8 cellular contexts compared by ENCODE assay signal in the genomic region with DNA sequence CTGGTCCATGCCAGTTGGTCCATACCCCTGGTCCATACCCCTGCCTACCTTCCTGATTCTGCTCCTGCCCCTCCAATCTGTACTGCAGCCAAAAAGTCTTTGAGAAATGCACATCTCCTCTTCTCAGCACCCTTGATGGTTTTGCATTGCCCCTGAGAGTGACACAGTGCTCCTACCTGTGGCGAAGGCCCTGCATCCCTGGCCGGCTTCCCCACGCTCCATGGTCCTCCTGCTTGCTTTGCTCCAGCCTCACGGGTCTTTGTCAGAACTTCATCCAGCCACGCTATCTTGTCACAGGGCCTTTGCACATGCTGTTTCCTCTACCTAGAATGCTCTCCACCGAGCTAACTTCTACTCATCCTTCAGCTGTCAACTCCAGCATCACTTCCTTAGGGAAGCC. TPM values are rescaled to one million over a fixed set of nuclear protein-coding genes. Genes with fewer than 3 reads are reported as not detected.
"Had no signal": no experiment of that assay in that cellular context is flagged by ENCODE, and none has a peak within 500 bp of the region (broad histone marks: within the 10 kb centered on the region; RNA-seq: fewer than 3 reads in every experiment).

No MANE protein-coding gene starts in this region.

- H3K4me1 Mint-ChIP-seq: IgD-negative memory B cell had no signal

- H3K27ac ChIP-seq: HL-60 had no signal

- H3K36me3 Mint-ChIP-seq: IgD-negative memory B cell had no signal

- H3K4me3 Mint-ChIP-seq: GM23338, H9, HFFc6, IgD-negative memory B cell had no signal

- ATAC-seq: GM23338, HepG2 had no signal

- H3K9me3 Mint-ChIP-seq: GM23338, H9, HFFc6, IgD-negative memory B cell had no signal

- H3K4me2 ChIP-seq: GM23338 had no signal

- DNase-seq: H9, HCEC 1CT, HFFc6 had no signal

- H3K4me3 ChIP-seq: GM23338 had no signal

- H3K27ac Mint-ChIP-seq: GM23338, HFFc6 had no signal

- H2AFZ ChIP-seq: GM23338 had no signal

RNA-seq across cellular contexts. Expression of a gene that starts 41.9 kb away (rescaled TPM):
- total RNA-seq: HT1080 had no signal
